In genomic region chrX:22109442-22109841, GRCh38 we compare ENCODE assay signal across 17 cellular contexts.
DNase-seq lines count a peak whose midpoint lies in the region; ATAC-seq and TF ChIP-seq lines count a peak whose summit lies in the region.
"Had no signal": no experiment of that assay in that cellular context is flagged by ENCODE, and none has a peak within 500 bp of the region (broad histone marks: within the 10 kb centered on the region; RNA-seq: fewer than 3 reads in every experiment).

No MANE protein-coding gene starts in this region.

- H3K4me3 ChIP-seq in GM23338: no peak overlapping the region
- no peak overlapping the region for H3K4me3 ChIP-seq in SK-N-SH (ENCODE audit: low read depth in 2 of 2, low read length in 1 of 2)
- H3K4me3 ChIP-seq: colonic mucosa, MG63, transverse colon had no signal

- no peaks in the 10 kb centered on the region for H3F3A ChIP-seq in GM23338 (replicated peaks; ENCODE audit: low read depth)
- H3F3A ChIP-seq in SK-N-SH (replicated peaks; ENCODE audit: insufficient read depth): peaks cover 16% of the 10 kb centered on the region

- no peaks in the 10 kb centered on the region for H3K36me3 ChIP-seq in GM23338 (ENCODE audit: insufficient read depth)
- H3K36me3 ChIP-seq in SK-N-SH (replicated peaks in 1 of 2; ENCODE audit: control insufficient read depth in 1 of 2, insufficient read depth in 2 of 2, low read length in 1 of 2): no peaks in the 10 kb centered on the region
- H3K36me3 ChIP-seq: colonic mucosa, MG63, transverse colon had no signal

- POLR2A ChIA-PET in SK-N-SH (lab: Yijun Ruan, JAX): no interaction called here

- TF ChIP-seq EP300 in SK-N-SH (IDR thresholded peaks at IDR 0.05; ENCODE audit: borderline replicate concordance in 1 of 2, low read depth in 1 of 2, low read length in 1 of 2): no peak

- no peak overlapping the region for H3K9ac ChIP-seq in SK-N-SH

- H3K9me2 ChIP-seq in GM23338 (ENCODE audit: insufficient read depth) (no peaks in the 10 kb centered on the region), SK-N-SH (no peaks in the 10 kb centered on the region)

- ATAC-seq in GM23338: no peak
- ATAC-seq in foreskin keratinocyte: peak; percentile 86
- ATAC-seq in HG03159 (IDR thresholded peaks at IDR 0.05; ENCODE audit: unreplicated experiment): no peak
- no peak for ATAC-seq in HG02798 (IDR thresholded peaks at IDR 0.05; ENCODE audit: poor library complexity, unreplicated experiment)

- no peak overlapping the region for H3K4me2 ChIP-seq in GM23338
- H3K4me2 ChIP-seq in SK-N-SH: no peak overlapping the region

- WGBS in SK-N-SH (ENCODE audit: low lambda C conversion rate): 83% methylated on average over 1 of the region's 1 CpG

- no peak for TF ChIP-seq CTCF in GM23338 (conservative IDR thresholded peaks at IDR 0.05; ENCODE audit: low read depth in 2 of 2)
- no peak for TF ChIP-seq CTCF in SK-N-SH (IDR thresholded peaks at IDR 0.05)
- no peak for TF ChIP-seq CTCF in foreskin keratinocyte (conservative IDR thresholded peaks at IDR 0.05)

- CTCF ChIA-PET in SK-N-SH (lab: Yijun Ruan, JAX): interaction anchor here (1.2 kb wide), 1 partner anchor 124 kb away, joined by 4 read pairs; no protein-coding TSS in a partner anchor

- no peak overlapping the region for H2AFZ ChIP-seq in GM23338
- no peak overlapping the region for H2AFZ ChIP-seq in SK-N-SH (ENCODE audit: low read depth)

- TF ChIP-seq RAD21 in SK-N-SH (IDR thresholded peaks at IDR 0.05; ENCODE audit: low read length): no peak

- H3K4me1 ChIP-seq in GM23338 (ENCODE audit: insufficient read depth) (peaks cover 5% of the 10 kb centered on the region; the same call in 1 of the 2 replicates), SK-N-SH (ENCODE audit: control insufficient read depth in 1 of 2, insufficient read depth in 2 of 2, low read depth in 1 of 2, low read length in 1 of 2) (no peaks in the 10 kb centered on the region), foreskin keratinocyte (peaks cover 4% of the 10 kb centered on the region)
- H3K4me1 ChIP-seq: colonic mucosa, transverse colon had no signal

- H3K9me3 ChIP-seq in SK-N-SH: no peaks in the 10 kb centered on the region
- H3K9me3 ChIP-seq: colonic mucosa, MG63, transverse colon had no signal

- H4K20me1 ChIP-seq in GM23338 (replicated peaks; ENCODE audit: insufficient read depth) (no peaks in the 10 kb centered on the region), SK-N-SH (ENCODE audit: insufficient read depth) (no peaks in the 10 kb centered on the region)

- 0 out of 3 replicates have a peak, but pooled peaks cover 2% of the 10 kb centered on the region for H3K4me1 Mint-ChIP-seq in GM23338
- H3K4me1 Mint-ChIP-seq: activated naive CD8-positive, alpha-beta T cell treated with anti-CD3 and anti-CD28 coated beads, Interleukin-2, amount 10 ng/mL, durations not matched to agents 7 days and 5 days; immature natural killer cell had no signal

- no peak overlapping the region for H3K4me3 Mint-ChIP-seq in GM23338
- H3K4me3 Mint-ChIP-seq: activated naive CD8-positive, alpha-beta T cell treated with anti-CD3 and anti-CD28 coated beads, Interleukin-2, amount 10 ng/mL, durations not matched to agents 7 days and 5 days; immature natural killer cell had no signal

- H3K36me3 Mint-ChIP-seq in GM23338 (ENCODE audit: low read depth): no peaks in the 10 kb centered on the region
- H3K36me3 Mint-ChIP-seq: activated naive CD8-positive, alpha-beta T cell treated with anti-CD3 and anti-CD28 coated beads, Interleukin-2, amount 10 ng/mL, durations not matched to agents 7 days and 5 days; immature natural killer cell had no signal

- no peaks in the 10 kb centered on the region for H3K9me3 Mint-ChIP-seq in GM23338
- H3K9me3 Mint-ChIP-seq: activated naive CD8-positive, alpha-beta T cell treated with anti-CD3 and anti-CD28 coated beads, Interleukin-2, amount 10 ng/mL, durations not matched to agents 7 days and 5 days had no signal

- no peak overlapping the region for H3K27ac Mint-ChIP-seq in GM23338
- H3K27ac Mint-ChIP-seq: activated naive CD8-positive, alpha-beta T cell treated with anti-CD3 and anti-CD28 coated beads, Interleukin-2, amount 10 ng/mL, durations not matched to agents 7 days and 5 days; immature natural killer cell had no signal

- peak; percentile 37 for DNase-seq in A172 (ENCODE audit: low spot score)
- DNase-seq in GM23338 (ENCODE audit: low spot score): peak; percentile 31
- no peak for DNase-seq in SK-N-SH
- peak; percentile 59 to 85 for DNase-seq in foreskin keratinocyte
- DNase-seq in NCI-H345 (lab: John Stamatoyannopoulos, UW): no peak
- DNase-seq in stimulated activated CD4-positive, alpha-beta T cell treated with anti-CD3 and anti-CD28 coated beads, Interleukin-15, amount 100 ng/mL, for 24 hours: no peak
- DNase-seq: activated CD8-positive, alpha-beta memory T cell treated with anti-CD3 and anti-CD28 coated beads, Interleukin-2, amount 50 U/mL, for 48 hours; activated naive CD8-positive, alpha-beta T cell treated with anti-CD3 and anti-CD28 coated beads, Interleukin-2, amount 10 ng/mL, durations not matched to agents 7 days and 5 days; colonic mucosa; DMS153; immature natural killer cell; MG63; NCI-H2081 treated with DMSO at 0.1 percent for 48 hours; stimulated activated CD4-positive, alpha-beta T cell treated with anti-CD3 and anti-CD28 coated beads, Interleukin-2, amount 100 ng/mL, for 24 hours; transverse colon had no signal

- H3K27ac ChIP-seq in GM23338 (ENCODE audit: low read depth): no peak overlapping the region
- H3K27ac ChIP-seq in SK-N-SH (ENCODE audit: low read depth in 2 of 2, low read length in 1 of 2): no peak overlapping the region
- no peak overlapping the region for H3K27ac ChIP-seq in foreskin keratinocyte
- H3K27ac ChIP-seq: colonic mucosa, transverse colon had no signal

- H3K27me3 Mint-ChIP-seq in GM23338 (ENCODE audit: insufficient read depth, low read depth, poor library complexity): no peaks in the 10 kb centered on the region
- H3K27me3 Mint-ChIP-seq: activated naive CD8-positive, alpha-beta T cell treated with anti-CD3 and anti-CD28 coated beads, Interleukin-2, amount 10 ng/mL, durations not matched to agents 7 days and 5 days had no signal

- H3K27me3 ChIP-seq in GM23338 (ENCODE audit: insufficient read depth) (no peaks in the 10 kb centered on the region), SK-N-SH (ENCODE audit: insufficient read depth) (no peaks in the 10 kb centered on the region), foreskin keratinocyte (no peaks in the 10 kb centered on the region)
- H3K27me3 ChIP-seq: colonic mucosa, MG63, transverse colon had no signal

- no peaks in the 10 kb centered on the region for H3K79me2 ChIP-seq in GM23338 (replicated peaks; ENCODE audit: insufficient read depth)
- H3K79me2 ChIP-seq in SK-N-SH (ENCODE audit: insufficient read depth): no peaks in the 10 kb centered on the region

TF ChIP-seq in GM23338, 12 proteins besides CTCF, POLR2A, EP300 and RAD21 (continues in another document):
- no peak for TF ChIP-seq STAT1 (IDR thresholded peaks at IDR 0.05; ENCODE audit: unreplicated experiment)
- TF ChIP-seq, protein P1, sequence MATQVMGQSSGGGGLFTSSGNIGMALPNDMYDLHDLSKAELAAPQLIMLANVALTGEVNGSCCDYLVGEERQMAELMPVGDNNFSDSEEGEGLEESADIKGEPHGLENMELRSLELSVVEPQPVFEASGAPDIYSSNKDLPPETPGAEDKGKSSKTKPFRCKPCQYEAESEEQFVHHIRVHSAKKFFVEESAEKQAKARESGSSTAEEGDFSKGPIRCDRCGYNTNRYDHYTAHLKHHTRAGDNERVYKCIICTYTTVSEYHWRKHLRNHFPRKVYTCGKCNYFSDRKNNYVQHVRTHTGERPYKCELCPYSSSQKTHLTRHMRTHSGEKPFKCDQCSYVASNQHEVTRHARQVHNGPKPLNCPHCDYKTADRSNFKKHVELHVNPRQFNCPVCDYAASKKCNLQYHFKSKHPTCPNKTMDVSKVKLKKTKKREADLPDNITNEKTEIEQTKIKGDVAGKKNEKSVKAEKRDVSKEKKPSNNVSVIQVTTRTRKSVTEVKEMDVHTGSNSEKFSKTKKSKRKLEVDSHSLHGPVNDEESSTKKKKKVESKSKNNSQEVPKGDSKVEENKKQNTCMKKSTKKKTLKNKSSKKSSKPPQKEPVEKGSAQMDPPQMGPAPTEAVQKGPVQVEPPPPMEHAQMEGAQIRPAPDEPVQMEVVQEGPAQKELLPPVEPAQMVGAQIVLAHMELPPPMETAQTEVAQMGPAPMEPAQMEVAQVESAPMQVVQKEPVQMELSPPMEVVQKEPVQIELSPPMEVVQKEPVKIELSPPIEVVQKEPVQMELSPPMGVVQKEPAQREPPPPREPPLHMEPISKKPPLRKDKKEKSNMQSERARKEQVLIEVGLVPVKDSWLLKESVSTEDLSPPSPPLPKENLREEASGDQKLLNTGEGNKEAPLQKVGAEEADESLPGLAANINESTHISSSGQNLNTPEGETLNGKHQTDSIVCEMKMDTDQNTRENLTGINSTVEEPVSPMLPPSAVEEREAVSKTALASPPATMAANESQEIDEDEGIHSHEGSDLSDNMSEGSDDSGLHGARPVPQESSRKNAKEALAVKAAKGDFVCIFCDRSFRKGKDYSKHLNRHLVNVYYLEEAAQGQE (IDR thresholded peaks at IDR 0.05; ENCODE audit: unreplicated experiment): no peak

TF ChIP-seq in SK-N-SH, 30 proteins besides CTCF, POLR2A, EP300 and RAD21:
- TF ChIP-seq TEAD4 (IDR thresholded peaks at IDR 0.05; ENCODE audit: borderline replicate concordance, insufficient read depth) (0 out of 2 replicates have a peak, but pooled peaks have one; percentile 28), RCOR1 (IDR thresholded peaks at IDR 0.05; ENCODE audit: low read length) (no peak), JUND (IDR thresholded peaks at IDR 0.05) (0 out of 2 replicates have a peak, but pooled peaks have one; percentile 25)
TF ChIP-seq in SK-N-SH: peak in this region for 2.

Comparison
In these comparisons a context has a peak if more than half of its experiments do, and no peak if none do; other contexts are left out.
1. DNase-seq: peak in A172 (single experiment), GM23338 (single experiment) and foreskin keratinocyte (2 of 2); none in SK-N-SH (single experiment), NCI-H345 (single experiment) and stimulated activated CD4-positive, alpha-beta T cell treated with anti-CD3 and anti-CD28 coated beads, Interleukin-15, amount 100 ng/mL, for 24 hours (single experiment).